ENCODE assay signal across 19 cellular contexts in genomic region chr6:72675396-72675795, GRCh38. TPM values are rescaled to one million over a fixed set of nuclear protein-coding genes. Genes with fewer than 3 reads are reported as not detected.
DNase-seq lines count a peak whose midpoint lies in the region; ATAC-seq, FAIRE-seq and TF ChIP-seq lines count a peak whose summit lies in the region.
"Had no signal": no experiment of that assay in that cellular context is flagged by ENCODE, and none has a peak within 500 bp of the region (broad histone marks: within the 10 kb centered on the region; RNA-seq: fewer than 3 reads in every experiment).

No MANE protein-coding gene starts in this region.

- RAD21 ChIA-PET in GM12878 (lab: Charles Lee; ENCODE audit: unreplicated experiment): no interaction called here

- H3K27me3 Mint-ChIP-seq in mesothelial cell of epicardium (ENCODE audit: low read depth) (no peaks in the 10 kb centered on the region), type B pancreatic cell (no peaks in the 10 kb centered on the region)

- no peak for TF ChIP-seq EP300 in GM12878 (IDR thresholded peaks at IDR 0.05; ENCODE audit: borderline replicate concordance in 1 of 2, control insufficient read depth in 1 of 2, low read depth in 2 of 2, low read length in 2 of 2)

- H3K27me3 ChIP-seq in GM12878 (replicated peaks in 1 of 2; ENCODE audit: control insufficient read depth in 2 of 2, insufficient read depth in 2 of 2, low read length in 1 of 2): no peaks in the 10 kb centered on the region
- H3K27me3 ChIP-seq: SJSA1 had no signal

- CTCF ChIA-PET in GM12878 (lab: Yijun Ruan, JAX): interaction anchor here (0.6 kb wide), 1 partner anchor 27 kb away, joined by 3 read pairs; no protein-coding TSS in a partner anchor

- H3K9ac ChIP-seq in GM12878 (ENCODE audit: control insufficient read depth, insufficient read depth, low read length): no peak overlapping the region

- no peaks in the 10 kb centered on the region for H3K36me3 Mint-ChIP-seq in mesothelial cell of epicardium
- H3K36me3 Mint-ChIP-seq in type B pancreatic cell: no peaks in the 10 kb centered on the region

- TF ChIP-seq POLR2A in GM12878 (IDR thresholded peaks at IDR 0.05; ENCODE audit: low read depth, low read length): no peak

- H3K4me3 Mint-ChIP-seq in mesothelial cell of epicardium: no peak overlapping the region
- no peak overlapping the region for H3K4me3 Mint-ChIP-seq in type B pancreatic cell

- peaks cover 2% of the 10 kb centered on the region for H3K79me2 ChIP-seq in GM12878 (ENCODE audit: control insufficient read depth, insufficient read depth, low read length)

- POLR2A ChIA-PET in GM12878 (lab: Charles Lee): no interaction called here

- no peaks in the 10 kb centered on the region; the same call in 2 of the 3 replicates for H3K9me3 ChIP-seq in GM12878 (replicated peaks; ENCODE audit: control insufficient read depth, insufficient read depth, low read length)
- H3K9me3 ChIP-seq: A549, HAP-1, SJSA1 had no signal

- FAIRE-seq in D721Med (lab: Jason Lieb, UNC): peak; percentile 63
- FAIRE-seq in HTR-8/SVneo (lab: Jason Lieb, UNC): peak; percentile 44
- FAIRE-seq in GM12878 (lab: Jason Lieb, UNC): no peak
- FAIRE-seq: A549, K562 had no signal

- WGBS in GM12878 (ENCODE audit: insufficient coverage, insufficient replicate concordance, low lambda C conversion rate, missing lambda C conversion rate): 100% methylated on average over 1 of the region's 1 CpG

- H3K27ac Mint-ChIP-seq in mesothelial cell of epicardium (peak overlapping the region; percentile 68), type B pancreatic cell (no peak overlapping the region)

- H2AFZ ChIP-seq in GM12878 (ENCODE audit: control insufficient read depth, low read depth, low read length): no peak overlapping the region

- in situ Hi-C loops in GM12878 (cut with MboI): no loop called here

- no peak for DNase-seq in D721Med (ENCODE audit: insufficient read length, low spot score)
- peak; percentile 2 for DNase-seq in HTR-8/SVneo (ENCODE audit: insufficient read length, low spot score)
- DNase-seq in GM12878 (ENCODE audit: low read depth, low spot score): no peak
- DNase-seq in mesothelial cell of epicardium (ENCODE audit: low spot score in 2 of 2, unreplicated experiment in 2 of 2): no peak
- DNase-seq in type B pancreatic cell (ENCODE audit: extremely low spot score, unreplicated experiment): no peak
- DNase-seq: AML-193, DMS79, GF-D8, NCI-H1092 treated with DMSO at 0.1 percent for 48 hours, NCI-H1694, NCI-H446 had no signal

- TF ChIP-seq CTCF in D721Med (IDR thresholded peaks at IDR 0.05; ENCODE audit: insufficient read depth, missing control alignments): no peak
- no peak for TF ChIP-seq CTCF in GM12878 (IDR thresholded peaks at IDR 0.05 in 2 of 3, conservative IDR thresholded peaks at IDR 0.05 in 1 of 3; ENCODE audit: control insufficient read depth in 2 of 3, extremely low read depth in 1 of 3, insufficient read depth in 1 of 3, low read depth in 3 of 3, low read length in 3 of 3)
- no peak for TF ChIP-seq CTCF in mesothelial cell of epicardium (IDR thresholded peaks at IDR 0.05; ENCODE audit: unreplicated experiment)
- TF ChIP-seq CTCF in type B pancreatic cell (conservative IDR thresholded peaks at IDR 0.05): no peak

- no peaks in the 10 kb centered on the region for H4K20me1 ChIP-seq in GM12878 (ENCODE audit: control insufficient read depth, insufficient read depth)

- no peak overlapping the region for H3K27ac ChIP-seq in GM12878 (ENCODE audit: control insufficient read depth, insufficient read depth)
- H3K27ac ChIP-seq: A549, HL-60, SJSA1 had no signal

- H3K4me1 Mint-ChIP-seq in mesothelial cell of epicardium (peaks cover 33% of the 10 kb centered on the region), type B pancreatic cell (ENCODE audit: unreplicated experiment) (no peaks in the 10 kb centered on the region)

- no peak overlapping the region for H3K4me2 ChIP-seq in GM12878 (ENCODE audit: control insufficient read depth, insufficient read depth)
- H3K4me2 ChIP-seq: A549 had no signal

- no peak overlapping the region for H3K4me3 ChIP-seq in GM12878
- H3K4me3 ChIP-seq: A549, HAP-1, K562, SJSA1 had no signal

- H3K9me3 Mint-ChIP-seq in mesothelial cell of epicardium: peaks cover 3% of the 10 kb centered on the region
- no peaks in the 10 kb centered on the region for H3K9me3 Mint-ChIP-seq in type B pancreatic cell

- BruUV-seq in GM12878 (replicated peaks; lab: Mats Ljungman, UMichigan): no TSS peak

- intact Hi-C loops in GM12878 (cut with micrococcal nuclease; ENCODE audit: unreplicated experiment): no loop called here

- H3K36me3 ChIP-seq in GM12878 (ENCODE audit: control insufficient read depth in 2 of 2, insufficient read depth in 2 of 2, low read length in 1 of 2): no peaks in the 10 kb centered on the region; a peak in 2 of 4 replicates
- H3K36me3 ChIP-seq: HAP-1, SJSA1 had no signal

- no peak for TF ChIP-seq RAD21 in GM12878 (IDR thresholded peaks at IDR 0.05; ENCODE audit: insufficient read depth, low read depth, low read length)

- SMC1A ChIA-PET in GM12878 (lab: Charles Lee; ENCODE audit: uncharacterized antibody, unreplicated experiment): interaction anchor here (1.5 kb wide), 1 partner anchor 13 kb away, joined by 5 read pairs; no protein-coding TSS in a partner anchor

- H3K4me1 ChIP-seq in GM12878 (ENCODE audit: control insufficient read depth, insufficient read depth, low read length): no peaks in the 10 kb centered on the region
- H3K4me1 ChIP-seq: A549, HAP-1, SJSA1 had no signal

- ATAC-seq in GM12878 (peak; percentile 56), HG03045 (IDR thresholded peaks at IDR 0.05; ENCODE audit: unreplicated experiment) (no peak), HG02623 (IDR thresholded peaks at IDR 0.05; ENCODE audit: unreplicated experiment) (no peak), HG03469 (IDR thresholded peaks at IDR 0.05; ENCODE audit: unreplicated experiment) (no peak)
- ATAC-seq: A549, K562 had no signal

TF ChIP-seq in GM12878, 131 proteins besides CTCF, POLR2A, EP300 and RAD21:
- TF ChIP-seq SREBF1 (IDR thresholded peaks at IDR 0.05; ENCODE audit: low read length) (no peak), CBFB (IDR thresholded peaks at IDR 0.05; ENCODE audit: low read depth) (no peak), RB1 (IDR thresholded peaks at IDR 0.05; ENCODE audit: borderline replicate concordance) (no peak), E2F8 (IDR thresholded peaks at IDR 0.05; ENCODE audit: low read depth, partially characterized antibody) (no peak), BCL11A (IDR thresholded peaks at IDR 0.05; ENCODE audit: low read depth, low read length) (no peak), RELB (IDR thresholded peaks at IDR 0.05; ENCODE audit: low read depth) (no peak), STAT3 (IDR thresholded peaks at IDR 0.05; ENCODE audit: low read depth, low read length) (no peak)

RNA-seq across cellular contexts. Expression of gene KCNQ5, which starts 53.5 kb away (rescaled TPM):
- total RNA-seq in GM12878 (2013; cell fraction: nucleolus; rRNA removed): 182 and 288 TPM in 2 replicates
- total RNA-seq in GM12878 (2014; rRNA removed) (1.9 and 2.9 TPM in 2 replicates), GM12878 (2014; rRNA removed; fragmentation: Illumina TruSeq; extraction: Trizol) (3.2 and 3.3 TPM in 2 replicates), GM12878 (2021) (4.1 and 5.0 TPM in 2 replicates), mesothelial cell of epicardium (4.8 to 5.4 TPM (median 5.2 TPM) in 3 replicates), type B pancreatic cell (ENCODE audit: low replicate concordance) (1.1 and 1.7 TPM in 2 replicates)
- 2.4 TPM for polyA plus RNA-seq in GM12878 (2011; ENCODE audit: low read depth)
- polyA plus RNA-seq in GM12878 (2011; rRNA removed) (16.2 TPM in 2 replicates), GM12878 (2014; fragmentation: Illumina TruSeq; extraction: Trizol) (3.1 and 3.7 TPM in 2 replicates), GM12878 (2014; fragmentation: Nextera tagmentation; extraction: Ambion mirVana) (1 to 10 TPM in 1 of 2 experiments, under 1 TPM in 1; 0.60 to 1.0 TPM), GM12878 (2014; rRNA removed) (2.6 and 2.7 TPM in 2 replicates), GM12878 (2016; fragmentation: Nextera tagmentation; extraction: Ambion mirVana) (1 to 10 TPM; 3.8 to 3.9 TPM)
- 12.9 and 13.7 TPM in 2 replicates for polyA plus RNA-seq in GM12878 (2011; cell fraction: cytosol; rRNA removed)
- polyA plus RNA-seq in GM12878 (2011; cell fraction: nucleus; rRNA removed): 18.0 and 20.3 TPM in 2 replicates
- 4.0 and 6.9 TPM in 2 replicates for polyA plus RNA-seq in GM12878 (2012)
- polyA minus RNA-seq in GM12878 (2011; rRNA and poly(A)+ RNA removed): 43.2 and 62.1 TPM in 2 replicates
- polyA minus RNA-seq in GM12878 (2011; cell fraction: cytosol; rRNA and poly(A)+ RNA removed): 7.8 and 14.7 TPM in 2 replicates
- 72.7 and 118 TPM in 2 replicates for polyA minus RNA-seq in GM12878 (2011; cell fraction: nucleus; rRNA and poly(A)+ RNA removed)
